15 cellular contexts compared by ENCODE assay signal in the genomic region with DNA sequence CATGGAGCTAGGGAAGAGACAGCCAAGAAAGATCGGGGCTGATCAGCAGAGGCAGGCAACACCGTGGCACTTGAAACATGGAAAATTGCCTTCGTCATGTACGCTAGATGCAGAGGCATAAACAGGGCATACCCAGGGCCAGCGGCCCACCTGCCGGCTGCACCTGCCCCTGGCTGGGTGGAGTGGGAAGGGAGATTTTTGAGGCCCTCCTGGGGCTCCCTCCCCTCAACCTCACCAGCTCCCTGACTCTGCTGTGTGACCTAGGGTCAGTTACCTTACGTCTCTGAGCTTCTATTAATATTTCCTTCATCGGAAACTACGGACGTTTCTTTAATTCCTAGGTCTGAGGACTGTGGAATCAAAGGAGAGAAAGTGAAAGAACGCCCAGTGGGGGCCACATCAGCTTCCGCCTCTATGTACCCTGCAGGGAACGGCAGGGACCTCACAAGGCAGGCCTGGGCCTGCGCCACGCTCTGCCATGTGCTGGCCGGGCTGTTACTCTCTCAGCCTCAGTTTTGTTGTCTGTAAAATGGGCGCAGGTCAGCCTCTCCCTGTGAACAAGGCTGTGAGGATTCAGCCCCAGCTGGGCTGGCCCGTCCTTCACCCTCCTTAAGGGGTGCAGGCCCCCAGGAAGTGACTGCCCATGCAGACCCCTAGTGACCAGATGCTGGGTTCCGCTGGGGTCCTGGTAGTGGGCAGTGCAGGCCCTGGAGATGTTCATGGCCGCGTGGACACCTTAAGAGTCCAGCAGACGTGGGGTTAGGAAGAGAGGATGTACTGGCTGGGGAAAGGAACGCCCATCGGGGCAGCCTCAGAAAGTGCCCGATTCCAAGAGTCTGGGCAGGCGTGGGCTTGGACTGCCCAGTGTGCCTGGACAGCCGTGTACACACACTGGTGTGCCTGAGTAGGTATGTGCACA. TPM values are rescaled to one million over a fixed set of nuclear protein-coding genes. Genes with fewer than 3 reads are reported as not detected.
A peak's percentile ranks its signal among the peaks of the same experiment; 100 is the strongest.
DNase-seq lines count a peak whose midpoint lies in the region; ATAC-seq and TF ChIP-seq lines count a peak whose summit lies in the region.
"Had no signal": no experiment of that assay in that cellular context is flagged by ENCODE, and none has a peak within 500 bp of the region (broad histone marks: within the 10 kb centered on the region; RNA-seq: fewer than 3 reads in every experiment).

No MANE protein-coding gene starts in this region.

- no peak overlapping the region for H3K27ac ChIP-seq in RWPE2 (ENCODE audit: poor library complexity, severe bottlenecking)
- H3K27ac ChIP-seq in layer of hippocampus (ENCODE audit: low read depth, low read length), result peak overlapping the region; percentile 21
- H3K27ac ChIP-seq in spleen, result no peak overlapping the region
- H3K27ac ChIP-seq: HL-60, KMS-11 had no signal

- intact Hi-C loops in spleen (cut with DNase I; ENCODE audit: low total_unique reads), result no loop called here

- DNase-seq in GM13976 (ENCODE audit: low spot score) (peak; percentile 3), RWPE2 (ENCODE audit: low spot score) (peak; percentile 31), spleen (peak; percentile 49), NCI-H446 (lab: John Stamatoyannopoulos, UW) (no peak)
- DNase-seq: activated CD4-positive, alpha-beta T cell treated with anti-CD3 and anti-CD28 coated beads, Interleukin-2, amount 10 ng/mL, durations not matched to agents 7 days and 5 days; cortex of kidney; glutamatergic neuron had no signal

- no peaks in the 10 kb centered on the region for H3K4me1 ChIP-seq in RWPE2 (ENCODE audit: insufficient read depth, poor library complexity, severe bottlenecking)
- H3K4me1 ChIP-seq in spleen, result peaks cover 0 to 10% (median 2%) of the 10 kb centered on the region in 6 donors

- in situ Hi-C loops in GM13976 (cut with MboI; ENCODE audit: low sequenced_read_pairs, unreplicated experiment), result no loop called here

- no peaks in the 10 kb centered on the region for H3K36me3 ChIP-seq in RWPE2 (ENCODE audit: low read depth)
- peaks cover 0 to 4% (median 0%) of the 10 kb centered on the region in 6 donors for H3K36me3 ChIP-seq in spleen
- H3K36me3 ChIP-seq: pancreas had no signal

- no peak for TF ChIP-seq POLR2A in spleen (IDR thresholded peaks at IDR 0.05)

- H3K9me3 ChIP-seq in RWPE2 (ENCODE audit: severe bottlenecking) (no peaks in the 10 kb centered on the region), spleen (peaks cover 0 to 7% (median 2%) of the 10 kb centered on the region in 8 donors)
- H3K9me3 ChIP-seq: pancreas had no signal

- H3K27me3 ChIP-seq in RWPE2 (ENCODE audit: insufficient read depth, poor library complexity, severe bottlenecking), result no peaks in the 10 kb centered on the region
- H3K27me3 ChIP-seq in layer of hippocampus (ENCODE audit: control insufficient read depth, insufficient read depth, low read length), result no peaks in the 10 kb centered on the region
- peaks cover 0 to 24% (median 0%) of the 10 kb centered on the region in 7 donors for H3K27me3 ChIP-seq in spleen (replicated peaks in 1 of 7)
- H3K27me3 ChIP-seq: pancreas had no signal

- WGBS in spleen, 5 donors, result 89 to 92% (median 92%) methylated on average over 25 to 27 of the region's 27 CpGs

- no peak overlapping the region for H3K4me3 ChIP-seq in RWPE2 (ENCODE audit: severe bottlenecking)
- no peak overlapping the region for H3K4me3 ChIP-seq in spleen
- H3K4me3 ChIP-seq: pancreas had no signal

- TF ChIP-seq CTCF in GM13976 (IDR thresholded peaks at IDR 0.05; ENCODE audit: borderline replicate concordance, control extremely low read depth, extremely low read depth, insufficient read depth, missing control alignments) (no peak), RWPE2 (IDR thresholded peaks at IDR 0.05; ENCODE audit: poor library complexity, severe bottlenecking) (no peak), spleen (IDR thresholded peaks at IDR 0.05 in 8 of 11, conservative IDR thresholded peaks at IDR 0.05 in 3 of 11) (no peak)

- ATAC-seq in RWPE2 (ENCODE audit: low read depth), result no peak
- no peak for ATAC-seq in HG03460 (IDR thresholded peaks at IDR 0.05; ENCODE audit: unreplicated experiment)
- no peak for ATAC-seq in GM19035 (IDR thresholded peaks at IDR 0.05; ENCODE audit: unreplicated experiment)
- ATAC-seq: stimulated activated naive CD8-positive, alpha-beta T cell treated with anti-CD3 and anti-CD28 coated beads, Interleukin-15, amount 100 ng/mL, for 72 hours had no signal

RNA-seq across cellular contexts. Expression of a gene that starts 22.7 kb away (rescaled TPM):
- 1 to 10 TPM; 2.3 to 3.9 (median 2.8) TPM for total RNA-seq in spleen
- under 1 TPM; 0.22 to 0.70 (median 0.41) TPM for polyA plus RNA-seq in spleen
- total RNA-seq: activated T-helper 2 cell treated with anti-CD3 and anti-CD28 coated beads, Interferon-gamma antibody, Interleukin-2, Interleukin-4, amounts not matched to agents 10 μg/mL and 5 μg/mL and 100 μg/mL, durations not matched to agents 14 hours and 24 hours and 36 hours had no signal

Comparison
In these comparisons a context has a peak if more than half of its experiments do, and no peak if none do; other contexts are left out.
1. DNase-seq: peak in GM13976 (single experiment), RWPE2 (single experiment) and spleen (single experiment); none in NCI-H446 (0 of 2).